17 cellular contexts compared by ENCODE assay signal in the genomic region with DNA sequence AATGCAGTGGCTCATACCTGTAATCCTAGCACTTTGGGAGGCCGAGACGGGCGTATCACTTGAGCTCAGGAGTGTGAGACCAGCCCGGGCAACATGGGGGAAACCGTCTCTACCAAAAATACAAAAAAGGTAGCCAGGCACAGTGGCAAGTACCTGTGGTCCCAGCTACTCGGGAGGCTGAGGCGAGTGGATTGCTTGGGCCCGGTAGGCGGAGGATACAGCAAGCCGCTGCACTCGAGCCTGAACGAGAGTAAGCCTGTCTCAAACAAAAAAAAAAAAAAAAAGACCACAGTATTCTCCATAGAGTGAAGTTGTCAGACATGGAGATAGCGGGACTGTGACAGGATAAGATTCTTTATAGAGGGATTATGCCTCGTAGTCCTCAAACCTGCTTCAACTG.
"Had no signal": no experiment of that assay in that cellular context is flagged by ENCODE, and none has a peak within 500 bp of the region (broad histone marks: within the 10 kb centered on the region; RNA-seq: fewer than 3 reads in every experiment).

No MANE protein-coding gene starts in this region.

- H3K27ac Mint-ChIP-seq: dendritic cell treated with granulocyte-macrophage colony-stimulating factor and Interleukin-4, amounts not matched to agents 40 ng/mL and 50 ng/mL, for 4 days; effector memory CD8-positive, alpha-beta T cell had no signal

- H3K27ac ChIP-seq: colonic mucosa, esophagus muscularis mucosa, gastroesophageal sphincter, heart right ventricle, left lung, lower lobe of right lung had no signal

- ATAC-seq: effector memory CD8-positive, alpha-beta T cell; foreskin keratinocyte; gastroesophageal sphincter; heart right ventricle; left cardiac atrium; left lung; left ventricle myocardium superior; lower lobe of right lung had no signal

- H3K4me1 ChIP-seq: colonic mucosa, esophagus muscularis mucosa, gastroesophageal sphincter, left lung, lower lobe of right lung had no signal

- H3K27me3 Mint-ChIP-seq: dendritic cell treated with granulocyte-macrophage colony-stimulating factor and Interleukin-4, amounts not matched to agents 40 ng/mL and 50 ng/mL, for 4 days had no signal

- H3K4me3 Mint-ChIP-seq: dendritic cell treated with granulocyte-macrophage colony-stimulating factor and Interleukin-4, amounts not matched to agents 40 ng/mL and 50 ng/mL, for 4 days; effector memory CD8-positive, alpha-beta T cell had no signal

- H3K9me3 Mint-ChIP-seq: dendritic cell treated with granulocyte-macrophage colony-stimulating factor and Interleukin-4, amounts not matched to agents 40 ng/mL and 50 ng/mL, for 4 days; effector memory CD8-positive, alpha-beta T cell had no signal

- H3K27me3 ChIP-seq: colonic mucosa, esophagus muscularis mucosa, foreskin keratinocyte, gastroesophageal sphincter, heart right ventricle, left lung had no signal

- H3K4me3 ChIP-seq: colonic mucosa, esophagus muscularis mucosa, gastroesophageal sphincter, heart right ventricle, left lung, lower lobe of right lung had no signal

- H3K36me3 ChIP-seq: colonic mucosa, esophagus muscularis mucosa, gastroesophageal sphincter, heart right ventricle, left lung, lower lobe of right lung had no signal

- DNase-seq: colonic mucosa; cortex of kidney; effector CD4-positive, alpha-beta T cell; effector memory CD8-positive, alpha-beta T cell; foreskin keratinocyte; head of caudate nucleus; heart right ventricle; hippocampal formation; left cardiac atrium; left lung; left ventricle myocardium superior; lower lobe of right lung; mesenchymal stem cell; midbrain had no signal
